Comparison of ENCODE assay signal across 17 cellular contexts in genomic region chr6:142296975-142297604, GRCh38. TPM values are rescaled to one million over a fixed set of nuclear protein-coding genes. Genes with fewer than 3 reads are reported as not detected.
DNase-seq lines count a peak whose midpoint lies in the region; ATAC-seq and TF ChIP-seq lines count a peak whose summit lies in the region.
"Had no signal": no experiment of that assay in that cellular context is flagged by ENCODE, and none has a peak within 500 bp of the region (broad histone marks: within the 10 kb centered on the region; RNA-seq: fewer than 3 reads in every experiment).

No MANE protein-coding gene starts in this region.

- ATAC-seq in HG03097 (IDR thresholded peaks at IDR 0.05; ENCODE audit: low FRiP score, unreplicated experiment): no peak

- H3K4me1 ChIP-seq in ACC112 (ENCODE audit: control insufficient read depth, insufficient read depth, low read length, unreplicated experiment) (peaks cover 19% of the 10 kb centered on the region), mesodermal cell (ENCODE audit: control insufficient read depth, insufficient read depth, low read length, poor library complexity, severe bottlenecking) (peaks cover 20% of the 10 kb centered on the region), smooth muscle cell (ENCODE audit: low read depth) (no peaks in the 10 kb centered on the region)

- peak overlapping the region; percentile 87 for H3K27ac ChIP-seq in ACC112 (ENCODE audit: low read depth, low read length)
- H3K27ac ChIP-seq in mesodermal cell (ENCODE audit: low read depth, low read length, severe bottlenecking): peak overlapping the region; percentile 12
- no peak overlapping the region for H3K27ac ChIP-seq in caudate nucleus (ENCODE audit: low read depth, low read length)
- no peak overlapping the region for H3K27ac ChIP-seq in smooth muscle cell (ENCODE audit: low read depth)

- no peak overlapping the region for H3K9ac ChIP-seq in smooth muscle cell (ENCODE audit: low read depth)

- H2AFZ ChIP-seq in ACC112 (ENCODE audit: low read length, unreplicated experiment) (no peak overlapping the region), smooth muscle cell (ENCODE audit: low read depth) (no peak overlapping the region)

- H4K20me1 ChIP-seq in smooth muscle cell (ENCODE audit: low read depth): no peaks in the 10 kb centered on the region

- DNase-seq in H7 (peak; percentile 6), SK-MEL-5 (ENCODE audit: low read depth, low spot score) (peak; percentile 87), OCI-M2 (lab: John Stamatoyannopoulos, UW; ENCODE audit: unreplicated experiment) (no peak), caudate nucleus (lab: John Stamatoyannopoulos, UW) (no peak), smooth muscle cell (lab: John Stamatoyannopoulos, UW; ENCODE audit: unreplicated experiment) (no peak)
- DNase-seq: ACHN; CD4-positive, alpha-beta T cell; H9; NCI-H1436 treated with DMSO at 0.1 percent for 48 hours; NCI-H2107; NCI-H748 treated with DMSO at 0.1 percent for 48 hours; SHP77 treated with DMSO at 0.1 percent for 48 hours; SW 1271 had no signal

- no peak overlapping the region for H3K4me3 ChIP-seq in ACC112 (ENCODE audit: low read depth, low read length)
- H3K4me3 ChIP-seq in H7 (ENCODE audit: insufficient read depth, low read depth, low read length): no peak overlapping the region
- H3K4me3 ChIP-seq in mesodermal cell (ENCODE audit: extremely low read depth, insufficient read depth, low read length, poor library complexity, severe bottlenecking): no peak overlapping the region
- no peak overlapping the region for H3K4me3 ChIP-seq in smooth muscle cell

- H3K79me2 ChIP-seq in ACC112 (ENCODE audit: control insufficient read depth, insufficient read depth, low read length, unreplicated experiment) (no peaks in the 10 kb centered on the region), smooth muscle cell (ENCODE audit: low read depth) (no peaks in the 10 kb centered on the region)

- no peaks in the 10 kb centered on the region for H3F3A ChIP-seq in smooth muscle cell (ENCODE audit: low read depth)

- H3K9me3 ChIP-seq in mesodermal cell (ENCODE audit: control insufficient read depth, low read length) (peaks cover 8% of the 10 kb centered on the region), smooth muscle cell (replicated peaks; ENCODE audit: low read depth) (no peaks in the 10 kb centered on the region)

- in situ Hi-C loops in SK-MEL-5 (cut with HindIII; ENCODE audit: low pct_unique_long_range_greater_than_20kb, low sequenced_read_pairs): no loop called here

- WGBS in mesodermal cell (ENCODE audit: insufficient coverage in 2 of 2), 2 experiments: 94 to 100% methylated on average over 2 of the region's 2 CpGs
- 94% methylated on average over 2 of the region's 2 CpGs for whole genome bisulfite sequencing in smooth muscle cell (ENCODE audit: low lambda C conversion rate)

- TF ChIP-seq CTCF in smooth muscle cell (IDR thresholded peaks at IDR 0.05; ENCODE audit: borderline replicate concordance, insufficient read depth, poor library complexity, severe bottlenecking): no peak

- no peak overlapping the region for H3K4me2 ChIP-seq in smooth muscle cell

- no peaks in the 10 kb centered on the region for H3K36me3 ChIP-seq in ACC112 (ENCODE audit: insufficient read depth, low read length)
- H3K36me3 ChIP-seq in H7 (replicated peaks; ENCODE audit: control insufficient read depth, insufficient read depth, low read length): no peaks in the 10 kb centered on the region
- H3K36me3 ChIP-seq in mesodermal cell (ENCODE audit: control insufficient read depth, insufficient read depth, low read length): no peaks in the 10 kb centered on the region
- no peaks in the 10 kb centered on the region for H3K36me3 ChIP-seq in smooth muscle cell (ENCODE audit: low read depth)

- H3K27me3 ChIP-seq in ACC112 (ENCODE audit: insufficient read depth, low read length) (no peaks in the 10 kb centered on the region), H7 (ENCODE audit: control insufficient read depth, insufficient read depth, low read length) (peaks cover 18% of the 10 kb centered on the region), smooth muscle cell (ENCODE audit: low read depth) (no peaks in the 10 kb centered on the region)

RNA-seq across cellular contexts. Expression of gene ADGRG6, which starts 4.7 kb away (rescaled TPM):
- total RNA-seq in H7 (2014; rRNA removed; shearing (Covaris generic)): 0.96 and 4.4 TPM in 2 replicates
- 130 and 134 TPM in 2 replicates for total RNA-seq in SK-MEL-5 (2014; rRNA removed; shearing (Covaris generic))
- polyA plus RNA-seq in SK-MEL-5 (2015; cell fraction: cytosol; rRNA removed): 59.6 and 99.6 TPM in 2 replicates
- 115 and 136 TPM in 2 replicates for polyA plus RNA-seq in SK-MEL-5 (2015; cell fraction: nucleus; rRNA removed)
- 99.8 TPM for polyA plus RNA-seq in mesodermal cell (2013, experiment 1 of 2)
- 97.2 TPM for polyA plus RNA-seq in mesodermal cell (2013, experiment 2 of 2)
- total RNA-seq in smooth muscle cell: 11.3 and 14.2 TPM in 2 replicates
- 0.77 and 3.9 TPM in 2 replicates for polyA plus RNA-seq in smooth muscle cell
- total RNA-seq: B cell had no signal

Comparison
In these comparisons a context has a peak if more than half of its experiments do, and no peak if none do; other contexts are left out.
1. H3K27ac ChIP-seq: peak in ACC112 (single experiment) and mesodermal cell (single experiment); none in caudate nucleus (single experiment) and smooth muscle cell (single experiment).
2. DNase-seq: peak in H7 (single experiment) and SK-MEL-5 (single experiment); none in OCI-M2 (single experiment), caudate nucleus (0 of 61) and smooth muscle cell (single experiment).